ENCODE assay signal across 16 cellular contexts in genomic region chr4:169179609-169180526, GRCh38.
A peak's percentile ranks its signal among the peaks of the same experiment; 100 is the strongest.
DNase-seq lines count a peak whose midpoint lies in the region; ATAC-seq and TF ChIP-seq lines count a peak whose summit lies in the region.
"Had no signal": no experiment of that assay in that cellular context is flagged by ENCODE, and none has a peak within 500 bp of the region (broad histone marks: within the 10 kb centered on the region; RNA-seq: fewer than 3 reads in every experiment).

No MANE protein-coding gene starts in this region.

- no peaks in the 10 kb centered on the region; the same call in 1 of the 2 replicates for H3K36me3 ChIP-seq in GM23248 (ENCODE audit: low read depth)
- H3K36me3 ChIP-seq in uterus, result no peaks in the 10 kb centered on the region

- H3K27me3 Mint-ChIP-seq in WTC11 (ENCODE audit: low read depth), result no peaks in the 10 kb centered on the region

- H2AFZ ChIP-seq in GM23248, result no peak overlapping the region

- CTCF ChIA-PET in WTC11 (lab: Charles Lee), result no interaction called here
- CTCF ChIA-PET in HEK293T (lab: Yijun Ruan, JAX), result interaction anchor here (0.5 kb wide), 1 partner anchor 88 kb away, joined by 3 read pairs; no protein-coding TSS in a partner anchor

- H3K4me3 ChIP-seq in GM23248 (peak overlapping the region; percentile 1; the same call in 1 of the 2 replicates), uterus (no peak overlapping the region)

- in situ Hi-C loops in GM23248 (cut with MboI) (no loop called here), GM13976 (cut with MboI; ENCODE audit: low sequenced_read_pairs, unreplicated experiment) (no loop called here)

- peaks cover 33% of the 10 kb centered on the region for H3K4me1 ChIP-seq in GM23248 (ENCODE audit: insufficient read depth)
- H3K4me1 ChIP-seq in uterus, result peaks cover 0 to 4% of the 10 kb centered on the region in 2 donors

- WGBS in GM23248 (ENCODE audit: low coverage in 1 of 2, low lambda C conversion rate in 2 of 2, missing lambda C conversion rate in 2 of 2), 2 experiments, result 31 to 35% methylated on average over 13 of the region's 13 CpGs

- peaks cover 18% of the 10 kb centered on the region; the same call in 1 of the 2 replicates for H3F3A ChIP-seq in GM23248 (ENCODE audit: insufficient read depth)

- ATAC-seq in WTC11, result 0 out of 2 replicates have a peak, but pooled peaks have one; percentile 47
- ATAC-seq in left ventricle myocardium superior, result peak; percentile 42
- no peak for ATAC-seq in HG03025 (IDR thresholded peaks at IDR 0.05; ENCODE audit: low FRiP score, unreplicated experiment)
- ATAC-seq: SK-N-SH treated with all-trans-retinoic acid at 6 μM for 48 hours had no signal

- H3K27ac ChIP-seq in GM23248 (peak overlapping the region; percentile 20), uterus (no peak overlapping the region)

- no peaks in the 10 kb centered on the region for H3K36me3 Mint-ChIP-seq in WTC11
- H3K36me3 Mint-ChIP-seq: activated naive CD4-positive, alpha-beta T cell treated with anti-CD3 and anti-CD28 coated beads, Interleukin-2, amount 50 U/mL, for 24 hours; CD14-positive monocyte had no signal

- no peak for TF ChIP-seq POLR2A in uterus (IDR thresholded peaks at IDR 0.05)

- H3K27ac Mint-ChIP-seq in WTC11, result peak overlapping the region; percentile 37; the same call in 1 of the 2 replicates
- H3K27ac Mint-ChIP-seq: activated CD4-positive, alpha-beta T cell treated with anti-CD3 and anti-CD28 coated beads, Interleukin-2, amount 10 ng/mL, durations not matched to agents 24 days and 14 days; activated naive CD4-positive, alpha-beta T cell treated with anti-CD3 and anti-CD28 coated beads, Interleukin-2, amount 50 U/mL, for 24 hours had no signal

- H3K9me2 ChIP-seq in GM23248 (ENCODE audit: insufficient read depth), result no peaks in the 10 kb centered on the region

- H3K9me3 ChIP-seq in GM23248 (ENCODE audit: low read depth), result no peaks in the 10 kb centered on the region
- no peaks in the 10 kb centered on the region for H3K9me3 ChIP-seq in uterus

- DNase-seq in GM23248, result peak; percentile 48
- DNase-seq in WTC11 (ENCODE audit: low spot score), result no peak
- no peak for DNase-seq in left ventricle myocardium superior
- peak; percentile 43 for DNase-seq in pons (ENCODE audit: low spot score)
- DNase-seq in uterus, result no peak
- no peak for DNase-seq in HEK293T (ENCODE audit: extremely low spot score)
- no peak for DNase-seq in GM13976 (ENCODE audit: low spot score)
- DNase-seq: activated CD4-positive, alpha-beta T cell treated with anti-CD3 and anti-CD28 coated beads, Interleukin-2, amount 10 ng/mL, durations not matched to agents 24 days and 14 days; GDM1; Karpas-422; NCI-H510A treated with DMSO at 0.1 percent for 48 hours; small intestine had no signal

- H3K9me3 Mint-ChIP-seq in WTC11, result no peaks in the 10 kb centered on the region
- H3K9me3 Mint-ChIP-seq: activated CD4-positive, alpha-beta T cell treated with anti-CD3 and anti-CD28 coated beads, Interleukin-2, amount 10 ng/mL, durations not matched to agents 24 days and 14 days; activated naive CD4-positive, alpha-beta T cell treated with anti-CD3 and anti-CD28 coated beads, Interleukin-2, amount 50 U/mL, for 24 hours had no signal

- H3K4me1 Mint-ChIP-seq in WTC11, result peaks cover 30% of the 10 kb centered on the region
- H3K4me1 Mint-ChIP-seq: activated CD4-positive, alpha-beta T cell treated with anti-CD3 and anti-CD28 coated beads, Interleukin-2, amount 10 ng/mL, durations not matched to agents 24 days and 14 days; activated naive CD4-positive, alpha-beta T cell treated with anti-CD3 and anti-CD28 coated beads, Interleukin-2, amount 50 U/mL, for 24 hours had no signal

- H3K9ac ChIP-seq in GM23248, result no peak overlapping the region

- intact Hi-C loops in left ventricle myocardium superior (cut with micrococcal nuclease), result no loop called here
- intact Hi-C loops in uterus (cut with DNase I; ENCODE audit: low total_unique reads), result no loop called here

- H3K4me2 ChIP-seq in GM23248 (ENCODE audit: unreplicated experiment), result peak overlapping the region; percentile 41

- no peak overlapping the region for H3K4me3 Mint-ChIP-seq in WTC11
- H3K4me3 Mint-ChIP-seq: activated CD4-positive, alpha-beta T cell treated with anti-CD3 and anti-CD28 coated beads, Interleukin-2, amount 10 ng/mL, durations not matched to agents 24 days and 14 days; activated naive CD4-positive, alpha-beta T cell treated with anti-CD3 and anti-CD28 coated beads, Interleukin-2, amount 50 U/mL, for 24 hours; CD14-positive monocyte had no signal

- POLR2A ChIA-PET in WTC11 (lab: Charles Lee) (no interaction called here), HEK293T (lab: Yijun Ruan, JAX) (no interaction called here)

- peaks cover 13% of the 10 kb centered on the region; the same call in 1 of the 2 replicates for H4K20me1 ChIP-seq in GM23248 (ENCODE audit: insufficient read depth)

- peaks cover 100% of the 10 kb centered on the region for H3K79me2 ChIP-seq in GM23248 (ENCODE audit: insufficient read depth)

- H3K27me3 ChIP-seq in GM23248 (replicated peaks; ENCODE audit: insufficient read depth) (no peaks in the 10 kb centered on the region), uterus (no peaks in the 10 kb centered on the region)

- TF ChIP-seq CTCF in WTC11 (IDR thresholded peaks at IDR 0.05) (no peak), uterus (IDR thresholded peaks at IDR 0.05) (no peak), GM13976 (IDR thresholded peaks at IDR 0.05; ENCODE audit: borderline replicate concordance, control extremely low read depth, extremely low read depth, insufficient read depth, missing control alignments) (no peak)

TF ChIP-seq in WTC11, 78 proteins besides CTCF, POLR2A, EP300 and RAD21 (continues in another document):
- TF ChIP-seq E2F5 (CRISPR knock-in tag; IDR thresholded peaks at IDR 0.05) (no peak), ATF6 (CRISPR knock-in tag; IDR thresholded peaks at IDR 0.05) (no peak), SOX15 (CRISPR knock-in tag; IDR thresholded peaks at IDR 0.05) (no peak)

TF ChIP-seq in HEK293T, 16 proteins besides CTCF, POLR2A, EP300 and RAD21:
- no peak for TF ChIP-seq FOXM1 (IDR thresholded peaks at IDR 0.05; ENCODE audit: borderline replicate concordance)
- TF ChIP-seq SUZ12 (IDR thresholded peaks at IDR 0.05), result no peak
- no peak for TF ChIP-seq ARNT (IDR thresholded peaks at IDR 0.05)
- TF ChIP-seq TARDBP (IDR thresholded peaks at IDR 0.05), result no peak
- no peak for TF ChIP-seq CTBP1 (IDR thresholded peaks at IDR 0.05; ENCODE audit: borderline replicate concordance)
- no peak for TF ChIP-seq LEF1 (IDR thresholded peaks at IDR 0.05; ENCODE audit: borderline replicate concordance)
- no peak for TF ChIP-seq FOXK2 (IDR thresholded peaks at IDR 0.05)
- no peak for TF ChIP-seq NFRKB (IDR thresholded peaks at IDR 0.05)
TF ChIP-seq in HEK293T: peak in this region for 0.

Comparison
In these comparisons a context has a peak if more than half of its experiments do, and no peak if none do; other contexts are left out.
1. DNase-seq: peak in GM23248 (single experiment) and pons (single experiment); none in WTC11 (single experiment), left ventricle myocardium superior (single experiment), uterus (0 of 2), HEK293T (single experiment) and GM13976 (single experiment).